In genomic region chr7:117250245-117250644, GRCh38 we compare ENCODE assay signal across 27 cellular contexts.
"Had no signal": no experiment of that assay in that cellular context is flagged by ENCODE, and none has a peak within 500 bp of the region (broad histone marks: within the 10 kb centered on the region; RNA-seq: fewer than 3 reads in every experiment).

No MANE protein-coding gene starts in this region.

- H3K4me3 ChIP-seq: left lung, lower lobe of right lung, pancreas, prostate gland, skin epidermis, spleen, transverse colon, upper lobe of left lung had no signal

- FAIRE-seq: islet of Langerhans, kidney, pancreas had no signal

- H3K36me3 Mint-ChIP-seq: immature natural killer cell; naive B cell; natural killer cell; stimulated activated effector memory CD8-positive, alpha-beta T cell treated with anti-CD3 and anti-CD28 coated beads, Interleukin-12 subunit alpha, Interleukin-12 subunit beta, amount 100 ng/mL, for 72 hours had no signal

- H3K27ac Mint-ChIP-seq: immature natural killer cell; mesothelial cell of epicardium; naive B cell; natural killer cell; stimulated activated effector memory CD8-positive, alpha-beta T cell treated with anti-CD3 and anti-CD28 coated beads, Interleukin-12 subunit alpha, Interleukin-12 subunit beta, amount 100 ng/mL, for 72 hours had no signal

- H3K4me3 Mint-ChIP-seq: immature natural killer cell; mesothelial cell of epicardium; naive B cell; natural killer cell; stimulated activated effector memory CD8-positive, alpha-beta T cell treated with anti-CD3 and anti-CD28 coated beads, Interleukin-12 subunit alpha, Interleukin-12 subunit beta, amount 100 ng/mL, for 72 hours; stimulated activated naive CD8-positive, alpha-beta T cell treated with anti-CD3 and anti-CD28 coated beads, Interleukin-15, amount 100 ng/mL, for 72 hours had no signal

- H3K4me1 ChIP-seq: left lung, lower lobe of right lung, pancreas, prostate gland, spleen, transverse colon, upper lobe of left lung had no signal

- H3K9me3 ChIP-seq: lower lobe of right lung, pancreas, prostate gland, transverse colon, upper lobe of left lung had no signal

- DNase-seq: hypothalamus; immature natural killer cell; kidney; left colon; left lung; lower lobe of right lung; mammary epithelial cell; mesendoderm; naive B cell; natural killer cell; pancreas; posterior cingulate gyrus; retina; right cardiac atrium; spleen; stimulated activated CD4-positive, alpha-beta T cell treated with anti-CD3 and anti-CD28 coated beads, Interleukin-4, amount 100 ng/mL, for 24 hours; stimulated activated naive CD4-positive, alpha-beta T cell treated with Interleukin-2 at 50 U/mL for 16 hours; stimulated activated naive CD8-positive, alpha-beta T cell treated with anti-CD3 and anti-CD28 coated beads, Interleukin-15, amount 100 ng/mL, for 72 hours; substantia nigra; transverse colon; upper lobe of left lung had no signal

- H3K4me1 Mint-ChIP-seq: immature natural killer cell; naive B cell; natural killer cell; stimulated activated effector memory CD8-positive, alpha-beta T cell treated with anti-CD3 and anti-CD28 coated beads, Interleukin-12 subunit alpha, Interleukin-12 subunit beta, amount 100 ng/mL, for 72 hours; stimulated activated naive CD8-positive, alpha-beta T cell treated with anti-CD3 and anti-CD28 coated beads, Interleukin-15, amount 100 ng/mL, for 72 hours had no signal

- H3K27ac ChIP-seq: left lung, lower lobe of right lung, pancreas, prostate gland, spleen, transverse colon, upper lobe of left lung had no signal

- H3K27me3 ChIP-seq: left lung, pancreas, spleen, transverse colon, upper lobe of left lung had no signal

- H3K36me3 ChIP-seq: left lung, lower lobe of right lung, pancreas, prostate gland, spleen, transverse colon, upper lobe of left lung had no signal

- ATAC-seq: left colon; lower lobe of right lung; natural killer cell; pancreas; right cardiac atrium; sciatic nerve; stimulated activated effector memory CD8-positive, alpha-beta T cell treated with anti-CD3 and anti-CD28 coated beads, Interleukin-12 subunit alpha, Interleukin-12 subunit beta, amount 100 ng/mL, for 72 hours; stimulated activated naive CD8-positive, alpha-beta T cell treated with anti-CD3 and anti-CD28 coated beads, Interleukin-15, amount 100 ng/mL, for 72 hours had no signal
